Comparison of ENCODE assay signal across 26 cellular contexts in the genomic region with DNA sequence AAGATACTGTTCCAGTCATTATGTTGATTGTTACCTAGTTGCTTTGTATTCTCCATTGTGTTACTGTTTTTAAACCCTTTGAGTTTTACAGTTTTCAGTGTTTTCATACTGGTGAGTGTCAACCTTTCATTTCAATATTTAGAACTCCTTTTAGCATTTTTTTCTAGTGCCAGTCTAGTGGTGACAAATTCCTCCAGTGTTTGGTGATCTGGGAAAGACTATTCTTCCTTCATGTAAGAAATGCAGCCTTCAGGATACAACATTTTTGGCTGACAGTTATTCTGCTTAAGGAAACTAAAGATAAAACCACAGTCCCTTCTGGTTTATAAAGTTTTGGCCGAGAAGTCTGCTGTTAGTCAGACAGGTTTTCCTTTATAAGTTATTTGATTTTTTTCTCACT.
"Had no signal": no experiment of that assay in that cellular context is flagged by ENCODE, and none has a peak within 500 bp of the region (broad histone marks: within the 10 kb centered on the region; RNA-seq: fewer than 3 reads in every experiment).

No MANE protein-coding gene starts in this region.

- H3K27me3 ChIP-seq: colonic mucosa, dorsolateral prefrontal cortex, esophagus muscularis mucosa, esophagus squamous epithelium, foreskin keratinocyte, gastrocnemius medialis, gastroesophageal sphincter, heart left ventricle, heart right ventricle had no signal

- H3K27ac ChIP-seq: colonic mucosa, coronary artery, dorsolateral prefrontal cortex, epithelial cell of prostate, esophagus muscularis mucosa, esophagus squamous epithelium, foreskin keratinocyte, gastrocnemius medialis, gastroesophageal sphincter, heart left ventricle, heart right ventricle had no signal

- H3K36me3 ChIP-seq: colonic mucosa, esophagus muscularis mucosa, esophagus squamous epithelium, gastrocnemius medialis, gastroesophageal sphincter, heart left ventricle, heart right ventricle had no signal

- DNase-seq: colonic mucosa; cortex of kidney; dermis blood vessel endothelial cell; dorsolateral prefrontal cortex; effector CD4-positive, alpha-beta T cell; effector CD8-positive, alpha-beta T cell; effector memory CD4-positive, alpha-beta T cell; effector memory CD8-positive, alpha-beta T cell; endodermal cell; erythroblast; esophagus squamous epithelium; foreskin fibroblast; foreskin keratinocyte; foreskin melanocyte; gastrocnemius medialis; glutamatergic neuron; heart left ventricle; heart right ventricle had no signal

- FAIRE-seq: colon, endothelial cell of umbilical vein, frontal cortex had no signal

- H3K4me3 ChIP-seq: colonic mucosa, coronary artery, dorsolateral prefrontal cortex, esophagus muscularis mucosa, esophagus squamous epithelium, gastrocnemius medialis, gastroesophageal sphincter, heart left ventricle, heart right ventricle had no signal

- ATAC-seq: effector memory CD8-positive, alpha-beta T cell; esophagus mucosa; foreskin keratinocyte; gastrocnemius medialis; gastroesophageal sphincter; heart left ventricle; heart right ventricle had no signal

- H3K4me1 ChIP-seq: colonic mucosa, esophagus muscularis mucosa, esophagus squamous epithelium, foreskin keratinocyte, gastrocnemius medialis, gastroesophageal sphincter, heart left ventricle, heart right ventricle had no signal

- H3K9me3 ChIP-seq: colonic mucosa had no signal
